Comparison of ENCODE assay signal across 22 cellular contexts in genomic region chr7:132947011-132947410, GRCh38.
DNase-seq lines count a peak whose midpoint lies in the region; ATAC-seq, FAIRE-seq and TF ChIP-seq lines count a peak whose summit lies in the region.
"Had no signal": no experiment of that assay in that cellular context is flagged by ENCODE, and none has a peak within 500 bp of the region (broad histone marks: within the 10 kb centered on the region; RNA-seq: fewer than 3 reads in every experiment).

No MANE protein-coding gene starts in this region.

- no peaks in the 10 kb centered on the region for H3K9me3 ChIP-seq in pancreas
- H3K9me3 ChIP-seq: A549; BLaER1 treated with 17β-estradiol and CSF1 and Interleukin-3, amounts not matched to agents 10 nM and 100 nM; Caco-2 had no signal

- H3K36me3 ChIP-seq in pancreas, result no peaks in the 10 kb centered on the region

- WGBS in pancreas, 2 donors, result 96% methylated on average over 1 of the region's 1 CpG

- DNase-seq in frontal cortex (ENCODE audit: low spot score in 2 of 2) (no peak), pancreas (no peak), SIG-M5 (lab: John Stamatoyannopoulos, UW) (no peak), ecto neural progenitor cell (ENCODE audit: low spot score) (no peak)
- DNase-seq in stimulated activated CD4-positive, alpha-beta T cell treated with anti-CD3 and anti-CD28 coated beads, Interleukin-12 subunit alpha, Interleukin-12 subunit beta, amount 100 ng/mL, for 4 hours, result no peak
- DNase-seq: 8988T; AML-193; Caco-2; Calu3; CD4-positive, alpha-beta T cell; CD8-positive, alpha-beta T cell; DMS79 treated with DMSO at 0.1 percent for 48 hours; GF-D8 had no signal

- no peaks in the 10 kb centered on the region for H3K4me1 ChIP-seq in pancreas
- H3K4me1 ChIP-seq: A549, Caco-2 had no signal

- no peak for ATAC-seq in pancreas
- ATAC-seq in HG03095 (IDR thresholded peaks at IDR 0.05; ENCODE audit: unreplicated experiment), result no peak
- ATAC-seq: A549; CD8-positive, alpha-beta T cell had no signal

- peak; percentile 93 for FAIRE-seq in A204.1 (lab: Jason Lieb, UNC)
- peak; percentile 5 for FAIRE-seq in TTC549 (lab: Jason Lieb, UNC)
- FAIRE-seq in frontal cortex (lab: Jason Lieb, UNC), result peak; percentile 44
- peak; percentile 75 for FAIRE-seq in pancreas (lab: Jason Lieb, UNC)
- FAIRE-seq: D721Med, GM12891, GM19239 had no signal

- TF ChIP-seq CTCF in pancreas (IDR thresholded peaks at IDR 0.05), result no peak

- no peak overlapping the region for H3K4me3 ChIP-seq in pancreas
- H3K4me3 ChIP-seq: A549; BLaER1 treated with 17β-estradiol and CSF1 and Interleukin-3, amounts not matched to agents 10 nM and 100 nM had no signal

- intact Hi-C loops in pancreas (cut with DNase I), result no loop called here

- no peak overlapping the region for H3K27ac ChIP-seq in pancreas
- H3K27ac ChIP-seq: A549; BLaER1 treated with 17β-estradiol and CSF1 and Interleukin-3, amounts not matched to agents 10 nM and 100 nM; C4-2B had no signal

- no peaks in the 10 kb centered on the region for H3K27me3 ChIP-seq in pancreas
- H3K27me3 ChIP-seq: BLaER1 treated with 17β-estradiol and CSF1 and Interleukin-3, amounts not matched to agents 10 nM and 100 nM had no signal
